In genomic region chr2:142869461-142870106, GRCh38 we compare ENCODE assay signal across 18 cellular contexts. TPM values are rescaled to one million over a fixed set of nuclear protein-coding genes. Genes with fewer than 3 reads are reported as not detected.
"Had no signal": no experiment of that assay in that cellular context is flagged by ENCODE, and none has a peak within 500 bp of the region (broad histone marks: within the 10 kb centered on the region; RNA-seq: fewer than 3 reads in every experiment).

No MANE protein-coding gene starts in this region.

- H3K4me1 ChIP-seq: ascending aorta had no signal

- H3K36me3 ChIP-seq: ascending aorta, ovary, thyroid gland had no signal

- DNase-seq: activated CD4-positive, alpha-beta T cell treated with anti-CD3 and anti-CD28 coated beads for 1 hour; activated CD4-positive, alpha-beta T cell treated with anti-CD3 and anti-CD28 coated beads, Interleukin-2, amount 50 U/mL, for 4 hours; activated naive CD4-positive, alpha-beta T cell treated with Interleukin-2 at 50 U/mL for 16 hours; activated naive CD8-positive, alpha-beta T cell treated with anti-CD3 and anti-CD28 coated beads, Interleukin-2, amount 50 U/mL, for 24 hours; activated T-cell treated with anti-CD3 and anti-CD28 coated beads for 4 hours; dorsolateral prefrontal cortex; ovary; stimulated activated CD4-positive, alpha-beta T cell treated with anti-CD3 and anti-CD28 coated beads, Interleukin-12 subunit alpha, Interleukin-12 subunit beta, amount 100 ng/mL, for 4 hours; T-helper 1 cell; thyroid gland had no signal

- H3K9me3 ChIP-seq: ascending aorta, ovary, thyroid gland had no signal

- H3K27ac Mint-ChIP-seq: activated naive CD8-positive, alpha-beta T cell treated with anti-CD3 and anti-CD28 coated beads, Interleukin-2, amount 50 U/mL, for 24 hours; activated T-helper 17 cell treated with anti-CD3 and anti-CD28 coated beads, Interleukin-2, amount 50 U/mL, for 72 hours; mesothelial cell of epicardium; stimulated activated effector memory CD8-positive, alpha-beta T cell treated with anti-CD3 and anti-CD28 coated beads, Interleukin-12 subunit alpha, Interleukin-12 subunit beta, amount 100 ng/mL, for 72 hours had no signal

- ATAC-seq: activated naive CD8-positive, alpha-beta T cell treated with anti-CD3 and anti-CD28 coated beads, Interleukin-2, amount 50 U/mL, for 24 hours; activated T-helper 17 cell treated with anti-CD3 and anti-CD28 coated beads, Interleukin-2, amount 50 U/mL, for 72 hours; stimulated activated effector memory CD8-positive, alpha-beta T cell treated with anti-CD3 and anti-CD28 coated beads, Interleukin-12 subunit alpha, Interleukin-12 subunit beta, amount 100 ng/mL, for 72 hours had no signal

- H3K9me3 Mint-ChIP-seq: activated naive CD8-positive, alpha-beta T cell treated with anti-CD3 and anti-CD28 coated beads, Interleukin-2, amount 50 U/mL, for 24 hours; activated T-helper 17 cell treated with anti-CD3 and anti-CD28 coated beads, Interleukin-2, amount 50 U/mL, for 72 hours; stimulated activated effector memory CD8-positive, alpha-beta T cell treated with anti-CD3 and anti-CD28 coated beads, Interleukin-12 subunit alpha, Interleukin-12 subunit beta, amount 100 ng/mL, for 72 hours had no signal

- H3K4me3 Mint-ChIP-seq: activated naive CD8-positive, alpha-beta T cell treated with anti-CD3 and anti-CD28 coated beads, Interleukin-2, amount 50 U/mL, for 24 hours; activated T-helper 17 cell treated with anti-CD3 and anti-CD28 coated beads, Interleukin-2, amount 50 U/mL, for 72 hours; mesothelial cell of epicardium; stimulated activated effector memory CD8-positive, alpha-beta T cell treated with anti-CD3 and anti-CD28 coated beads, Interleukin-12 subunit alpha, Interleukin-12 subunit beta, amount 100 ng/mL, for 72 hours had no signal

- FAIRE-seq: bronchial epithelial cell, islet of Langerhans, urothelium cell line had no signal

- H3K27me3 ChIP-seq: ascending aorta, dorsolateral prefrontal cortex, ovary, thyroid gland had no signal

- H3K36me3 Mint-ChIP-seq: mesothelial cell of epicardium; stimulated activated effector memory CD8-positive, alpha-beta T cell treated with anti-CD3 and anti-CD28 coated beads, Interleukin-12 subunit alpha, Interleukin-12 subunit beta, amount 100 ng/mL, for 72 hours had no signal

- H3K4me1 Mint-ChIP-seq: activated T-helper 17 cell treated with anti-CD3 and anti-CD28 coated beads, Interleukin-2, amount 50 U/mL, for 72 hours; stimulated activated effector memory CD8-positive, alpha-beta T cell treated with anti-CD3 and anti-CD28 coated beads, Interleukin-12 subunit alpha, Interleukin-12 subunit beta, amount 100 ng/mL, for 72 hours had no signal

- H3K4me3 ChIP-seq: ascending aorta, dorsolateral prefrontal cortex, ovary, thyroid gland had no signal

- H3K27ac ChIP-seq: ascending aorta, dorsolateral prefrontal cortex, ovary, thyroid gland had no signal

- H3K27me3 Mint-ChIP-seq: activated naive CD8-positive, alpha-beta T cell treated with anti-CD3 and anti-CD28 coated beads, Interleukin-2, amount 50 U/mL, for 24 hours had no signal

RNA-seq across cellular contexts. Expression of gene KYNU, which starts 7.9 kb away (rescaled TPM):
- total RNA-seq: chondrocyte had no signal
